1 cellular context compared by ENCODE assay signal in the genomic region with DNA sequence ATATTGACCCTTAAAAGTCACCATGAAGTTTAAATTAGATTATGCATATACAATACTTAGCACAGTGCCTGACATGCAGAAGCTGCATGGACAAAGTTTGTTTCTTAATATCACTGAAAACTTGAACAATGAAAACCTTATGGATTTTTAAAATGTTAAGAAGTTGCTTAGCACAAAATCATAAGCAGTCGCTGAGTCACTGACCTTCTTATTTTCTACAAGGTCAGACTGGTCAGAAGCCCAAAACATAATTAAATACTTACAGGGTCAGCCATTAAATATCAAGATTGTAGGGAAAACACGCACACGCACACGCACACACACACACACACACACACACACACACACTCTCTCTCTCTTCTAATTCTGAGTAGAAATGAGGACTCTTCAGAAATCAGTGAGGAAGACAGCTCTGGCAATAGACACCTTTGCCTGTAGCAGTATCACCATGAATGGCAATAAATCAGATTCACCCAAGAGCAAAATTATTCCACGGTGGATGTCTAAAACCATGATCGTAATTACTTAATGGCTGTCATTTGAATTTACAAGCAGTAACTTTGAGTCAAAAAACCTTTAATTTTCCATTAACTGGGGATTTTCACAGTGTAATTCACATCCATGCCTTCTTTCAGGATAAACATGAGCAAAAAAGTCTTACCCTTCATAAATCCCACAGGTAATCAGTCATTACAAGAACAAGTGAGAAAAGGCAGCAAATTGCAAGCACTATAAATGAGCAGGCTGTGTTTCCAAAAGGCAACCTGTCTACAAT.
TF ChIP-seq lines count a peak whose summit lies in the region.

No MANE protein-coding gene starts in this region.

TF ChIP-seq in HEK293, 187 proteins besides CTCF, POLR2A, EP300 and RAD21 (continued from another document):
- TF ChIP-seq, protein P1, sequence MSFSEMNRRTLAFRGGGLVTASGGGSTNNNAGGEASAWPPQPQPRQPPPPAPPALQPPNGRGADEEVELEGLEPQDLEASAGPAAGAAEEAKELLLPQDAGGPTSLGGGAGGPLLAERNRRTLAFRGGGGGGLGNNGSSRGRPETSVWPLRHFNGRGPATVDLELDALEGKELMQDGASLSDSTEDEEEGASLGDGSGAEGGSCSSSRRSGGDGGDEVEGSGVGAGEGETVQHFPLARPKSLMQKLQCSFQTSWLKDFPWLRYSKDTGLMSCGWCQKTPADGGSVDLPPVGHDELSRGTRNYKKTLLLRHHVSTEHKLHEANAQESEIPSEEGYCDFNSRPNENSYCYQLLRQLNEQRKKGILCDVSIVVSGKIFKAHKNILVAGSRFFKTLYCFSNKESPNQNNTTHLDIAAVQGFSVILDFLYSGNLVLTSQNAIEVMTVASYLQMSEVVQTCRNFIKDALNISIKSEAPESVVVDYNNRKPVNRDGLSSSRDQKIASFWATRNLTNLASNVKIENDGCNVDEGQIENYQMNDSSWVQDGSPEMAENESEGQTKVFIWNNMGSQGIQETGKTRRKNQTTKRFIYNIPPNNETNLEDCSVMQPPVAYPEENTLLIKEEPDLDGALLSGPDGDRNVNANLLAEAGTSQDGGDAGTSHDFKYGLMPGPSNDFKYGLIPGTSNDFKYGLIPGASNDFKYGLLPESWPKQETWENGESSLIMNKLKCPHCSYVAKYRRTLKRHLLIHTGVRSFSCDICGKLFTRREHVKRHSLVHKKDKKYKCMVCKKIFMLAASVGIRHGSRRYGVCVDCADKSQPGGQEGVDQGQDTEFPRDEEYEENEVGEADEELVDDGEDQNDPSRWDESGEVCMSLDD (tag by site-specific recombination; IDR thresholded peaks at IDR 0.05), result no peak
- TF ChIP-seq KLF9 (tag by site-specific recombination; IDR thresholded peaks at IDR 0.05; ENCODE audit: low read depth) (no peak), ZBTB1 (tag by site-specific recombination; IDR thresholded peaks at IDR 0.05) (no peak), SP7 (tag by site-specific recombination; IDR thresholded peaks at IDR 0.05) (no peak), ZNF223 (tag by site-specific recombination; IDR thresholded peaks at IDR 0.05) (no peak)
TF ChIP-seq in HEK293: peak in this region for 3.
